ENCODE assay signal across 27 cellular contexts in the genomic region with DNA sequence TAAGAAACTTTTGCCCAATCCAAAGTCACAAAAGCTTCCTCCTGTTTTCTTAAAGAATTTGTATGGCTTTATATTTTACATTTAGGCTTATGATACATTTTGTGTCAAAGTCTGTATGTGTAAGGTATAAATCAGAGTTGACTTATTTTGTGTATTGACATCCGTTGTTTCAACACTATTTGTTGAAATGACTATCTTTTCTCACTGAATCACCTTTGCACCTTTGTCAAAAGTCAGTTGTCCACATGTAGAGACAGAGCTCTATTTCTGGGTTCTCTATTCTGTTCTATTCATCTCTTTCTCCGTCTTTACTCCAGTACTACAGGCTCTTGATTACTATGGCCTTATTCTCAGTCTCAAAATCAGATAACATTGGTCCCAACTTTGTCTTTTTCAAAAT.
"Had no signal": no experiment of that assay in that cellular context is flagged by ENCODE, and none has a peak within 500 bp of the region (broad histone marks: within the 10 kb centered on the region; RNA-seq: fewer than 3 reads in every experiment).

No MANE protein-coding gene starts in this region.

- H3K36me3 ChIP-seq: stomach, suprapubic skin, thoracic aorta, thyroid gland, tibial artery, tibial nerve, transverse colon, upper lobe of left lung, upper lobe of right lung, uterus, vagina had no signal

- H3K27ac ChIP-seq: stomach, suprapubic skin, testis, thoracic aorta, thyroid gland, tibial artery, tibial nerve, transverse colon, upper lobe of left lung, upper lobe of right lung, uterus, vagina had no signal

- H3K27me3 ChIP-seq: testis, thyroid gland, tibial nerve, upper lobe of left lung, upper lobe of right lung, uterus, vagina had no signal

- H3K9me3 ChIP-seq: stomach, suprapubic skin, testis, thoracic aorta, thyroid gland, tibial artery, tibial nerve, transverse colon, upper lobe of left lung, upper lobe of right lung, uterus, vagina had no signal

- H3K4me3 ChIP-seq: stomach, suprapubic skin, testis, thoracic aorta, thyroid gland, tibial artery, tibial nerve, transverse colon, upper lobe of left lung, upper lobe of right lung, uterus, vagina had no signal

- FAIRE-seq: urothelium cell line had no signal

- ATAC-seq: stimulated activated effector memory CD8-positive, alpha-beta T cell treated with anti-CD3 and anti-CD28 coated beads, Interleukin-12 subunit alpha, Interleukin-12 subunit beta, amount 100 ng/mL, for 72 hours; stimulated activated memory B cell treated with anti-CD40 and anti-IgM and Interleukin-4, amounts not matched to agents 10 μg/mL and 1 μg/mL and 100 μg/mL, for 72 hours; stimulated activated naive B cell treated with anti-CD40 and anti-IgM and Interleukin-4, amounts not matched to agents 10 μg/mL and 1 μg/mL and 100 μg/mL, for 72 hours; stimulated activated naive CD8-positive, alpha-beta T cell treated with anti-CD3 and anti-CD28 coated beads, Interleukin-15, amount 100 ng/mL, for 72 hours; stimulated activated naive CD8-positive, alpha-beta T cell treated with anti-CD3 and anti-CD28 coated beads, Interleukin-15, Interleukin-2, amounts not matched to agents 100 U/mL and 50 U/mL, for 24 hours; upper lobe of right lung had no signal

- H3K4me1 ChIP-seq: stomach, testis, thyroid gland, tibial artery, tibial nerve, transverse colon, uterus, vagina had no signal

- DNase-seq: stimulated activated CD4-positive, alpha-beta T cell treated with anti-CD3 and anti-CD28 coated beads, Interleukin-2, amount 100 ng/mL, for 48 hours; stimulated activated CD4-positive, alpha-beta T cell treated with anti-CD3 and anti-CD28 coated beads, Interleukin-4, amount 100 ng/mL, for 1 hour; stimulated activated CD4-positive, alpha-beta T cell treated with anti-CD3 and anti-CD28 coated beads, Interleukin-4, amount 100 ng/mL, for 24 hours; stimulated activated CD4-positive, alpha-beta T cell treated with anti-CD3 and anti-CD28 coated beads, Interleukin-4, amount 100 ng/mL, for 4 hours; stimulated activated CD8-positive, alpha-beta memory T cell treated with anti-CD3 and anti-CD28 coated beads, Interleukin-4, amount 100 ng/mL, for 48 hours; stimulated activated naive B cell treated with anti-CD40 and anti-IgM and Interleukin-4, amounts not matched to agents 10 μg/mL and 1 μg/mL and 100 μg/mL, for 72 hours; stimulated activated naive CD4-positive, alpha-beta T cell; stimulated activated naive CD4-positive, alpha-beta T cell treated with Interleukin-2 at 50 U/mL for 16 hours; stimulated activated naive CD8-positive, alpha-beta T cell treated with anti-CD3 and anti-CD28 coated beads, Interleukin-15, amount 100 ng/mL, for 72 hours; stimulated activated naive CD8-positive, alpha-beta T cell treated with anti-CD3 and anti-CD28 coated beads, Interleukin-15, Interleukin-2, amounts not matched to agents 100 U/mL and 50 U/mL, for 24 hours; stomach; substantia nigra; testis; thyroid gland; tibial artery; transverse colon; trophoblast cell; upper lobe of left lung; upper lobe of right lung; uterus had no signal
